Comparison of ENCODE assay signal across 25 cellular contexts in the genomic region with DNA sequence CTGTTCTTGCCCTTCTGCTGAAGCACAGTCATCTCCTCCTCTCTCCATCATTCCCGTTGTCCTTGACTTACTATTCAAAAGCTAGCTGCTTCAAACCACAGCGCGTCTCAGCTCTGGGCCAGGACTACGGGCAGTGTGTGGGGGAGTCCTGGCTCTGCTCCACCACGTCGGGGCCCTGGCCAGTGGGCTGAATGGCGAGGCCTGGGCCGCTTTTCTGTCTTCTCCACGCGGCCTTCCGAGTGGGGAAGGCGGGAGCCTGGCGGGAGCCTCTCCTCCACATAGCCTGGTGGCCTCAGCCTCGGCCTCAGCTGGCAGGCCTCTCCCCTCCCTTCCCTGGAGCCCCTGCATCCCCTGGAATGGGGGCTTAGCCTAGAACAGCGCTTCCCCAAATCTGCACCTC.
"Had no signal": no experiment of that assay in that cellular context is flagged by ENCODE, and none has a peak within 500 bp of the region (broad histone marks: within the 10 kb centered on the region; RNA-seq: fewer than 3 reads in every experiment).

No MANE protein-coding gene starts in this region.

- H3K36me3 Mint-ChIP-seq: activated naive CD4-positive, alpha-beta T cell treated with anti-CD3 and anti-CD28 coated beads, Interleukin-2, amount 10 ng/mL, durations not matched to agents 7 days and 5 days; brain had no signal

- DNase-seq: activated CD4-positive, alpha-beta memory T cell treated with anti-CD3 and anti-CD28 coated beads, Interleukin-2, amount 10 ng/mL, durations not matched to agents 7 days and 5 days; activated CD4-positive, alpha-beta T cell treated with anti-CD3 and anti-CD28 coated beads, Interleukin-2, amount 10 ng/mL, durations not matched to agents 24 days and 14 days; activated effector memory CD4-positive, alpha-beta T cell treated with anti-CD3 and anti-CD28 coated beads, Interleukin-2, amount 50 U/mL, for 16 hours; activated naive CD4-positive, alpha-beta T cell treated with anti-CD3 and anti-CD28 coated beads, Interleukin-2, amount 10 ng/mL, durations not matched to agents 7 days and 5 days; activated naive CD8-positive, alpha-beta T cell treated with anti-CD3 and anti-CD28 coated beads, Interleukin-2, amount 50 U/mL, for 24 hours; activated T-cell treated with anti-CD3 and anti-CD28 coated beads, Interleukin-2, amount 50 U/mL, for 72 hours; central memory CD4-positive, alpha-beta T cell; colonic mucosa; left ventricle myocardium inferior; stimulated activated CD4-positive, alpha-beta T cell treated with anti-CD3 and anti-CD28 coated beads, Interleukin-12 subunit alpha, Interleukin-12 subunit beta, amount 100 ng/mL, for 4 hours; stimulated activated CD4-positive, alpha-beta T cell treated with anti-CD3 and anti-CD28 coated beads, Interleukin-1b, Interleukin-23, amount 100 ng/mL, for 48 hours had no signal

- H3K4me3 Mint-ChIP-seq: activated CD4-positive, alpha-beta memory T cell treated with anti-CD3 and anti-CD28 coated beads, Interleukin-2, amount 10 ng/mL, durations not matched to agents 7 days and 5 days; activated CD4-positive, alpha-beta T cell treated with anti-CD3 and anti-CD28 coated beads, Interleukin-2, amount 10 ng/mL, durations not matched to agents 24 days and 14 days; activated naive CD4-positive, alpha-beta T cell treated with anti-CD3 and anti-CD28 coated beads, Interleukin-2, amount 10 ng/mL, durations not matched to agents 7 days and 5 days; activated naive CD8-positive, alpha-beta T cell treated with anti-CD3 and anti-CD28 coated beads, Interleukin-2, amount 50 U/mL, for 24 hours; activated T-cell treated with anti-CD3 and anti-CD28 coated beads, Interleukin-2, amount 50 U/mL, for 72 hours; brain; memory B cell; nephron; stimulated activated naive CD8-positive, alpha-beta T cell treated with anti-CD3 and anti-CD28 coated beads, Interleukin-15, Interleukin-2, amounts not matched to agents 100 ng/mL and 50 ng/mL, for 24 hours; T-helper 2 cell treated with Interferon-gamma antibody and Interleukin-4, amounts not matched to agents 5 μg/mL and 100 μg/mL, for 36 hours had no signal

- H3K36me3 ChIP-seq: colonic mucosa, prostate gland had no signal

- H3K4me1 Mint-ChIP-seq: activated CD4-positive, alpha-beta memory T cell treated with anti-CD3 and anti-CD28 coated beads, Interleukin-2, amount 10 ng/mL, durations not matched to agents 7 days and 5 days; activated CD4-positive, alpha-beta T cell treated with anti-CD3 and anti-CD28 coated beads, Interleukin-2, amount 10 ng/mL, durations not matched to agents 24 days and 14 days; activated naive CD4-positive, alpha-beta T cell treated with anti-CD3 and anti-CD28 coated beads, Interleukin-2, amount 10 ng/mL, durations not matched to agents 7 days and 5 days; activated naive CD8-positive, alpha-beta T cell treated with anti-CD3 and anti-CD28 coated beads, Interleukin-2, amount 50 U/mL, for 24 hours; brain; memory B cell had no signal

- H3K27me3 Mint-ChIP-seq: activated CD4-positive, alpha-beta memory T cell treated with anti-CD3 and anti-CD28 coated beads, Interleukin-2, amount 10 ng/mL, durations not matched to agents 7 days and 5 days; activated CD4-positive, alpha-beta T cell treated with anti-CD3 and anti-CD28 coated beads, Interleukin-2, amount 10 ng/mL, durations not matched to agents 24 days and 14 days; activated naive CD4-positive, alpha-beta T cell treated with anti-CD3 and anti-CD28 coated beads, Interleukin-2, amount 10 ng/mL, durations not matched to agents 7 days and 5 days; activated naive CD8-positive, alpha-beta T cell treated with anti-CD3 and anti-CD28 coated beads, Interleukin-2, amount 50 U/mL, for 24 hours; memory B cell; stimulated activated naive CD8-positive, alpha-beta T cell treated with anti-CD3 and anti-CD28 coated beads, Interleukin-15, Interleukin-2, amounts not matched to agents 100 ng/mL and 50 ng/mL, for 24 hours had no signal

- H3K9me3 Mint-ChIP-seq: activated CD4-positive, alpha-beta memory T cell treated with anti-CD3 and anti-CD28 coated beads, Interleukin-2, amount 10 ng/mL, durations not matched to agents 7 days and 5 days; activated CD4-positive, alpha-beta T cell treated with anti-CD3 and anti-CD28 coated beads, Interleukin-2, amount 10 ng/mL, durations not matched to agents 24 days and 14 days; activated naive CD4-positive, alpha-beta T cell treated with anti-CD3 and anti-CD28 coated beads, Interleukin-2, amount 10 ng/mL, durations not matched to agents 7 days and 5 days; activated naive CD8-positive, alpha-beta T cell treated with anti-CD3 and anti-CD28 coated beads, Interleukin-2, amount 50 U/mL, for 24 hours; activated T-cell treated with anti-CD3 and anti-CD28 coated beads, Interleukin-2, amount 50 U/mL, for 72 hours; brain; memory B cell; nephron; stimulated activated naive CD8-positive, alpha-beta T cell treated with anti-CD3 and anti-CD28 coated beads, Interleukin-15, Interleukin-2, amounts not matched to agents 100 ng/mL and 50 ng/mL, for 24 hours; T-helper 2 cell treated with Interferon-gamma antibody and Interleukin-4, amounts not matched to agents 5 μg/mL and 100 μg/mL, for 36 hours had no signal

- H3K27ac ChIP-seq: colonic mucosa, epithelial cell of prostate, left ventricle myocardium inferior, prostate gland, right atrium auricular region, tibial nerve, vagina, VCaP had no signal

- H3K4me3 ChIP-seq: colonic mucosa, dorsolateral prefrontal cortex, left ventricle myocardium inferior, prostate gland, right atrium auricular region, tibial nerve, vagina had no signal

- H3K9me3 ChIP-seq: colonic mucosa, left ventricle myocardium inferior, prostate gland, right atrium auricular region, tibial nerve, vagina had no signal

- H3K4me1 ChIP-seq: colonic mucosa, prostate gland, tibial nerve, vagina had no signal

- ATAC-seq: activated CD4-positive, CD25-positive, alpha-beta regulatory T cell treated with anti-CD3 and anti-CD28 coated beads, Interleukin-2, amount 50 U/mL, for 24 hours; activated T-cell treated with anti-CD3 and anti-CD28 coated beads, Interleukin-2, amount 50 U/mL, for 72 hours; SK-N-SH treated with all-trans-retinoic acid at 6 μM for 48 hours had no signal

- H3K27ac Mint-ChIP-seq: activated CD4-positive, alpha-beta memory T cell treated with anti-CD3 and anti-CD28 coated beads, Interleukin-2, amount 10 ng/mL, durations not matched to agents 7 days and 5 days; activated CD4-positive, alpha-beta T cell treated with anti-CD3 and anti-CD28 coated beads, Interleukin-2, amount 10 ng/mL, durations not matched to agents 24 days and 14 days; activated naive CD4-positive, alpha-beta T cell treated with anti-CD3 and anti-CD28 coated beads, Interleukin-2, amount 10 ng/mL, durations not matched to agents 7 days and 5 days; activated naive CD8-positive, alpha-beta T cell treated with anti-CD3 and anti-CD28 coated beads, Interleukin-2, amount 50 U/mL, for 24 hours; activated T-cell treated with anti-CD3 and anti-CD28 coated beads, Interleukin-2, amount 50 U/mL, for 72 hours; memory B cell; nephron; stimulated activated naive CD8-positive, alpha-beta T cell treated with anti-CD3 and anti-CD28 coated beads, Interleukin-15, Interleukin-2, amounts not matched to agents 100 ng/mL and 50 ng/mL, for 24 hours; T-helper 2 cell treated with Interferon-gamma antibody and Interleukin-4, amounts not matched to agents 5 μg/mL and 100 μg/mL, for 36 hours had no signal

- H3K27me3 ChIP-seq: colonic mucosa, dorsolateral prefrontal cortex, right atrium auricular region, tibial nerve, vagina had no signal
